In the genomic region with DNA sequence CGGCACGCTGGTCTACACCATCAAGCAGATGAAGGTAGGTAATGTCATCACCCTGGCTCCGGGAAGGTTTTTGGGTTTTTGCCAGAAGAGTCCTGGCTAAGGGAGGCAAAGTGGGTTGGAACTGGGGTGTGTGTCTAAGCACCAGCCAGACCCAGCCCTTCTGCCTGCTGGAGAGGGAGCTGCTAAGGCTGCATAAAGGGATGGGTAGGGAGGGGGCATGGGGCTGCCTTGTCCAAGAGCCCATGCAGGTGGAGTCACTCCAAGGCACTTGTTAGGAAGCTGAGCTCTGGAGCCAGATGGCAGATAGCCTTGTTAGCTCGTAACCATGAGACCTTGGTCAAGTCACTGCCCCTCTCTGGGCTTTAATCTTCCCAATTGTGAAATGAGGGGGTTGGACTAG, we compare ENCODE assay signal across 27 cellular contexts. TPM values are rescaled to one million over a fixed set of nuclear protein-coding genes. Genes with fewer than 3 reads are reported as not detected.
DNase-seq lines count a peak whose midpoint lies in the region; ATAC-seq and TF ChIP-seq lines count a peak whose summit lies in the region.
"Had no signal": no experiment of that assay in that cellular context is flagged by ENCODE, and none has a peak within 500 bp of the region (broad histone marks: within the 10 kb centered on the region; RNA-seq: fewer than 3 reads in every experiment).

No MANE protein-coding gene starts in this region.

- H2BK120ac ChIP-seq in mesenchymal stem cell (ENCODE audit: low read depth, low read length) = no peak overlapping the region

- H3K79me1 ChIP-seq in mesenchymal stem cell (replicated peaks; ENCODE audit: low read length, poor library complexity, severe bottlenecking) = no peaks in the 10 kb centered on the region

- H3K36me3 Mint-ChIP-seq in MCF 10A (ENCODE audit: insufficient read depth, unreplicated experiment) (peaks cover 44% of the 10 kb centered on the region), endodermal cell (ENCODE audit: low read depth) (peaks cover 12% of the 10 kb centered on the region)
- H3K36me3 Mint-ChIP-seq: CD8-positive, alpha-beta T cell had no signal

- H3K9me3 Mint-ChIP-seq in MCF 10A (ENCODE audit: unreplicated experiment) (no peaks in the 10 kb centered on the region), endodermal cell (no peaks in the 10 kb centered on the region)
- H3K9me3 Mint-ChIP-seq: activated naive CD8-positive, alpha-beta T cell treated with anti-CD3 and anti-CD28 coated beads, Interleukin-2, amount 50 U/mL, for 24 hours; CD8-positive, alpha-beta T cell; GM23338; HFFc6; naive B cell; T-helper 2 cell treated with Interferon-gamma antibody and Interleukin-4, amounts not matched to agents 5 μg/mL and 100 μg/mL, for 36 hours had no signal

- H4K8ac ChIP-seq in mesenchymal stem cell (ENCODE audit: low read length) = no peak overlapping the region

- H2BK15ac ChIP-seq in mesenchymal stem cell (ENCODE audit: low read depth, poor library complexity, severe bottlenecking) = no peak overlapping the region

- H3K27me3 ChIP-seq in mammary epithelial cell (ENCODE audit: insufficient read depth, low read length) = no peaks in the 10 kb centered on the region
- no peaks in the 10 kb centered on the region for H3K27me3 ChIP-seq in endodermal cell (ENCODE audit: control insufficient read depth, insufficient read depth, low read length, poor library complexity, severe bottlenecking)
- no peaks in the 10 kb centered on the region for H3K27me3 ChIP-seq in prostate gland (replicated peaks; ENCODE audit: insufficient read depth)
- no peaks in the 10 kb centered on the region for H3K27me3 ChIP-seq in upper lobe of right lung
- H3K27me3 ChIP-seq in mesenchymal stem cell (ENCODE audit: control insufficient read depth in 1 of 2, insufficient read depth in 1 of 2, low read length in 2 of 2) = no peaks in the 10 kb centered on the region
- H3K27me3 ChIP-seq: dorsolateral prefrontal cortex had no signal

- no peak overlapping the region for H3K4ac ChIP-seq in mesenchymal stem cell (ENCODE audit: low read depth in 1 of 2, low read length in 2 of 2)

- no peak overlapping the region for H3K4me2 ChIP-seq in mammary epithelial cell (ENCODE audit: insufficient read depth, low read depth, low read length)
- H3K4me2 ChIP-seq in mesenchymal stem cell (ENCODE audit: low read length, poor library complexity, severe bottlenecking) = no peak overlapping the region
- H3K4me2 ChIP-seq: GM23338, KMS-11, PC-9 had no signal

- BruUV-seq in MCF 10A (replicated peaks; lab: Mats Ljungman, UMichigan) (no TSS peak), mammary epithelial cell (replicated peaks; lab: Mats Ljungman, UMichigan) (no TSS peak)

- H2AFZ ChIP-seq in mammary epithelial cell (ENCODE audit: low read depth, low read length) = no peak overlapping the region
- H2AFZ ChIP-seq in mesenchymal stem cell (ENCODE audit: low read depth, low read length) = no peak overlapping the region
- H2AFZ ChIP-seq: GM23338, PC-9 had no signal

- H2BK5ac ChIP-seq in mesenchymal stem cell (ENCODE audit: low read depth, low read length, poor library complexity, severe bottlenecking) = no peak overlapping the region

- CTCF ChIA-PET in MCF 10A (lab: Yijun Ruan, JAX) = interaction anchor here (0.8 to 1.5 kb wide), 3 partner anchors 9 to 136 kb away, joined by 4 to 7 read pairs (median 4); no protein-coding TSS in a partner anchor
- CTCF ChIA-PET in mammary epithelial cell (lab: Charles Lee; ENCODE audit: low non-redundant PET) = no interaction called here

- H4K20me1 ChIP-seq in mammary epithelial cell (ENCODE audit: insufficient read depth, low read length) = no peaks in the 10 kb centered on the region

- H3K18ac ChIP-seq in mesenchymal stem cell (ENCODE audit: low read depth in 1 of 2, low read length in 2 of 2) = no peak overlapping the region

- dilution Hi-C loops in mammary epithelial cell (cut with HindIII; ENCODE audit: low sequenced_read_pairs) = no loop called here

- H3K14ac ChIP-seq in mesenchymal stem cell (ENCODE audit: low read length in 2 of 2) = no peak overlapping the region

- no peak for TF ChIP-seq CTCF in MCF 10A (IDR thresholded peaks at IDR 0.05; ENCODE audit: unreplicated experiment)
- no peak for TF ChIP-seq CTCF in mammary epithelial cell (conservative IDR thresholded peaks at IDR 0.05 in 1 of 2, IDR thresholded peaks at IDR 0.05 in 1 of 2; ENCODE audit: extremely low read depth in 1 of 2, insufficient read depth in 1 of 2, low read depth in 1 of 2, low read length in 2 of 2)
- no peak for TF ChIP-seq CTCF in endodermal cell (conservative IDR thresholded peaks at IDR 0.05)
- TF ChIP-seq CTCF in prostate gland (IDR thresholded peaks at IDR 0.05) = no peak
- no peak for TF ChIP-seq CTCF in upper lobe of right lung (IDR thresholded peaks at IDR 0.05)

- H2AK5ac ChIP-seq in mesenchymal stem cell (ENCODE audit: low read length, severe bottlenecking) = no peak overlapping the region

- peaks cover 24% of the 10 kb centered on the region for H3K4me1 ChIP-seq in mammary epithelial cell (ENCODE audit: insufficient read depth, low read length)
- no peaks in the 10 kb centered on the region for H3K4me1 ChIP-seq in endodermal cell (ENCODE audit: control insufficient read depth, insufficient read depth, low read length)
- peaks cover 17% of the 10 kb centered on the region for H3K4me1 ChIP-seq in prostate gland (replicated peaks)
- peaks cover 88% of the 10 kb centered on the region for H3K4me1 ChIP-seq in upper lobe of right lung
- no peaks in the 10 kb centered on the region for H3K4me1 ChIP-seq in mesenchymal stem cell (ENCODE audit: control insufficient read depth, insufficient read depth, low read depth, low read length)

- H3K4me3 ChIP-seq in mammary epithelial cell (replicated peaks in 1 of 3; ENCODE audit: insufficient read depth in 1 of 3, low read depth in 2 of 3, low read length in 3 of 3) (no peak overlapping the region), endodermal cell (ENCODE audit: low read length) (no peak overlapping the region), prostate gland (no peak overlapping the region), upper lobe of right lung (no peak overlapping the region), mesenchymal stem cell (ENCODE audit: insufficient read depth in 1 of 2, low read depth in 1 of 2, low read length in 2 of 2) (no peak overlapping the region)
- H3K4me3 ChIP-seq: dorsolateral prefrontal cortex, GM23338, PC-9 had no signal

- peak; percentile 9 for DNase-seq in MCF 10A (ENCODE audit: unreplicated experiment)
- DNase-seq in mammary epithelial cell = no peak
- no peak for DNase-seq in endodermal cell
- DNase-seq in prostate gland (ENCODE audit: low spot score) = no peak
- no peak for DNase-seq in upper lobe of right lung
- no peak for DNase-seq in left lobe of liver (ENCODE audit: low spot score)
- no peak for DNase-seq in mesenchymal stem cell
- DNase-seq: activated CD4-positive, alpha-beta T cell treated with anti-CD3 and anti-CD28 coated beads for 4 hours; activated naive CD8-positive, alpha-beta T cell treated with anti-CD3 and anti-CD28 coated beads, Interleukin-2, amount 50 U/mL, for 24 hours; activated T-cell treated with anti-CD3 and anti-CD28 coated beads, Interleukin-2, amount 50 U/mL, for 1 hour; CD8-positive, alpha-beta T cell; cerebellar nuclear complex; dorsolateral prefrontal cortex; head of caudate nucleus; HFFc6; kidney glomerular epithelial cell; naive B cell; NCI-H1436 treated with DMSO at 0.1 percent for 48 hours; NCI-H510A treated with DMSO at 0.1 percent for 48 hours; nucleus accumbens; PC-9; SHP77 treated with DMSO at 0.1 percent for 48 hours; stimulated activated CD4-positive, alpha-beta T cell treated with anti-CD3 and anti-CD28 coated beads, Interleukin-2, amount 100 ng/mL, for 24 hours had no signal

- POLR2A ChIA-PET in MCF 10A (lab: Yijun Ruan, JAX) = interaction anchor here (0.7 kb wide), 1 partner anchor 258 kb away, joined by 3 read pairs; no protein-coding TSS in a partner anchor

- H3K4me1 Mint-ChIP-seq in MCF 10A (ENCODE audit: insufficient read depth, unreplicated experiment) = peaks cover 15% of the 10 kb centered on the region
- no peaks in the 10 kb centered on the region for H3K4me1 Mint-ChIP-seq in endodermal cell
- H3K4me1 Mint-ChIP-seq: activated naive CD8-positive, alpha-beta T cell treated with anti-CD3 and anti-CD28 coated beads, Interleukin-2, amount 50 U/mL, for 24 hours; GM23338 had no signal

- WGBS in mammary epithelial cell (ENCODE audit: low coverage, missing lambda C conversion rate) = no CpG with 5 or more reads among the region's 4 CpGs
- whole genome bisulfite sequencing in endodermal cell (ENCODE audit: insufficient coverage in 1 of 2, insufficient read length in 1 of 2), 2 experiments = 95% methylated on average over 4 of the region's 4 CpGs; no CpG with 5 or more reads in 1 of the 2 experiments
- WGBS in prostate gland = 53% methylated on average over 4 of the region's 4 CpGs
- 93% methylated on average over 4 of the region's 4 CpGs for WGBS in mesenchymal stem cell

- H3K27ac ChIP-seq in mammary epithelial cell (ENCODE audit: insufficient read depth, low read depth, low read length) (no peak overlapping the region), endodermal cell (ENCODE audit: low read depth, low read length) (no peak overlapping the region), prostate gland (peak overlapping the region; percentile 33 to 72), upper lobe of right lung (peak overlapping the region; percentile 78), mesenchymal stem cell (ENCODE audit: low read length, poor library complexity, severe bottlenecking) (no peak overlapping the region)
- H3K27ac ChIP-seq: KMS-11, PC-9 had no signal

- TF ChIP-seq POLR2A in prostate gland (IDR thresholded peaks at IDR 0.05) = no peak

- H3K79me2 ChIP-seq in mammary epithelial cell (ENCODE audit: insufficient read depth, low read length) = peaks cover 43% of the 10 kb centered on the region

- no peak overlapping the region for H2BK12ac ChIP-seq in mesenchymal stem cell (ENCODE audit: low read length in 2 of 2)

- no peaks in the 10 kb centered on the region for H3K9me3 ChIP-seq in mammary epithelial cell (replicated peaks; ENCODE audit: insufficient read depth, low read length)
- H3K9me3 ChIP-seq in endodermal cell (ENCODE audit: control insufficient read depth, low read length) = no peaks in the 10 kb centered on the region
- no peaks in the 10 kb centered on the region for H3K9me3 ChIP-seq in prostate gland
- no peaks in the 10 kb centered on the region for H3K9me3 ChIP-seq in upper lobe of right lung
- H3K9me3 ChIP-seq in mesenchymal stem cell (ENCODE audit: control insufficient read depth, low read length) = no peaks in the 10 kb centered on the region

- H3K4me3 Mint-ChIP-seq in MCF 10A (ENCODE audit: unreplicated experiment) (no peak overlapping the region), endodermal cell (no peak overlapping the region)
- H3K4me3 Mint-ChIP-seq: activated naive CD8-positive, alpha-beta T cell treated with anti-CD3 and anti-CD28 coated beads, Interleukin-2, amount 50 U/mL, for 24 hours; CD8-positive, alpha-beta T cell; GM23338; naive B cell; T-helper 2 cell treated with Interferon-gamma antibody and Interleukin-4, amounts not matched to agents 5 μg/mL and 100 μg/mL, for 36 hours had no signal

- no peaks in the 10 kb centered on the region for H3K27me3 Mint-ChIP-seq in MCF 10A (ENCODE audit: insufficient read depth, unreplicated experiment)
- H3K27me3 Mint-ChIP-seq in endodermal cell (ENCODE audit: insufficient read depth) = no peaks in the 10 kb centered on the region
- H3K27me3 Mint-ChIP-seq: activated naive CD8-positive, alpha-beta T cell treated with anti-CD3 and anti-CD28 coated beads, Interleukin-2, amount 50 U/mL, for 24 hours had no signal

- no peak overlapping the region for H4K91ac ChIP-seq in mesenchymal stem cell (ENCODE audit: low read length)

- H3K27ac Mint-ChIP-seq in MCF 10A (ENCODE audit: low read depth, unreplicated experiment) = no peak overlapping the region
- H3K27ac Mint-ChIP-seq in endodermal cell = peak overlapping the region; percentile 22
- H3K27ac Mint-ChIP-seq: activated naive CD8-positive, alpha-beta T cell treated with anti-CD3 and anti-CD28 coated beads, Interleukin-2, amount 50 U/mL, for 24 hours; CD8-positive, alpha-beta T cell; GM23338; HFFc6; naive B cell; T-helper 2 cell treated with Interferon-gamma antibody and Interleukin-4, amounts not matched to agents 5 μg/mL and 100 μg/mL, for 36 hours had no signal

- no peak overlapping the region for H3K23ac ChIP-seq in mesenchymal stem cell (ENCODE audit: low read length in 2 of 2)

- peak; percentile 3 for ATAC-seq in upper lobe of right lung
- no peak for ATAC-seq in GM18520 (IDR thresholded peaks at IDR 0.05; ENCODE audit: unreplicated experiment)
- ATAC-seq in left lobe of liver = no peak
- ATAC-seq: activated naive CD8-positive, alpha-beta T cell treated with anti-CD3 and anti-CD28 coated beads, Interleukin-2, amount 50 U/mL, for 24 hours; CD8-positive, alpha-beta T cell; GM23338 had no signal

- in situ Hi-C loops in mammary epithelial cell (cut with MboI; ENCODE audit: low sequenced_read_pairs in 2 of 2) = no loop called here

- H3K36me3 ChIP-seq in mammary epithelial cell (ENCODE audit: insufficient read depth, low read length) = peaks cover 25% of the 10 kb centered on the region
- peaks cover 23% of the 10 kb centered on the region for H3K36me3 ChIP-seq in endodermal cell (ENCODE audit: control insufficient read depth, insufficient read depth, low read length)
- H3K36me3 ChIP-seq in prostate gland = no peaks in the 10 kb centered on the region
- peaks cover 56% of the 10 kb centered on the region for H3K36me3 ChIP-seq in upper lobe of right lung
- H3K36me3 ChIP-seq in mesenchymal stem cell (ENCODE audit: control insufficient read depth in 1 of 2, insufficient read depth in 2 of 2, low read depth in 1 of 2, low read length in 2 of 2) = peaks cover 0 to 76% of the 10 kb centered on the region in 2 experiments

- intact Hi-C loops in MCF 10A (cut with micrococcal nuclease) = no loop called here
- intact Hi-C loops in mammary epithelial cell (cut with micrococcal nuclease) = no loop called here
- intact Hi-C loops in prostate gland (cut with DNase I) = no loop called here
- intact Hi-C loops in upper lobe of right lung (cut with DNase I) = no loop called here

- H3K9ac ChIP-seq in mammary epithelial cell (ENCODE audit: insufficient read depth, low read length) (no peak overlapping the region), endodermal cell (ENCODE audit: extremely low read depth, low read length, poor library complexity, severe bottlenecking) (no peak overlapping the region), mesenchymal stem cell (ENCODE audit: low read length) (no peak overlapping the region)
- H3K9ac ChIP-seq: KMS-11 had no signal

RNA-seq across cellular contexts. Expression of a gene that starts 48.0 kb away (rescaled TPM):
- total RNA-seq in MCF 10A (2022) (44.9 and 50.6 TPM in 2 replicates), mammary epithelial cell (100 to 1,000 TPM; 118 to 521 TPM), endodermal cell (10 to 100 TPM in 1 of 2 donors, 1 to 10 TPM in 1; 6.3 to 17.1 TPM), prostate gland (100 to 1,000 TPM; 148 to 397 TPM), upper lobe of right lung (749 TPM), left lobe of liver (26.7 TPM)
- polyA plus RNA-seq in mammary epithelial cell = 105 TPM
- polyA minus RNA-seq in mammary epithelial cell = 154 TPM
- 20.9 TPM for polyA plus RNA-seq in endodermal cell (2013, experiment 1 of 2)
- 21.2 TPM for polyA plus RNA-seq in endodermal cell (2013, experiment 2 of 2)
- 319 TPM for polyA plus RNA-seq in mesenchymal stem cell (2013, experiment 1 of 2)
- polyA plus RNA-seq in mesenchymal stem cell (2013, experiment 2 of 2) = 317 TPM
- total RNA-seq: CD8-positive, alpha-beta T cell had no signal

Comparison
In these comparisons a context has a peak if more than half of its experiments do, and no peak if none do; other contexts are left out.
1. H3K27ac ChIP-seq: peak in prostate gland (2 of 2) and upper lobe of right lung (single experiment); none in mammary epithelial cell (single experiment), endodermal cell (single experiment) and mesenchymal stem cell (single experiment).